ENCODE assay signal across 28 cellular contexts in the genomic region with DNA sequence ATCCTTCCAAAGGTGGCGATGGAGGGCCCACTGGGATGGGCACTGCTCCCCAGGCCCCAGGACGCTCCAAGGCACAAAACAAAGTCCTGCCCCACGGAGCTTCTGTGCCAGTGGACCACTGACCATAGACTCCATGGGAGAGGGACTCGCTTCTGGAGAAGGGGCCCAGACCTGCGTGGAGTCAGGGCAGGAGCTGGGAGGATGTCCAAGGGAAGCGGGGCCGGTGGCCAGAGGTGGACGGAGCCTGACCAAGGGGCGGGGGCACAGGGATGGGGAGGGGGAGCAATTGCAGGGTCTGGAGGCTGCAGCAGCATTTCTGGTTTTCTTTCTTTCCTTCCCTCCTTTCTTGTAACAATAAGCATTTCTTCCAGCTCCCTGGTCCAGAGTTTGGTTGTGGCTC. TPM values are rescaled to one million over a fixed set of nuclear protein-coding genes. Genes with fewer than 3 reads are reported as not detected.
"Had no signal": no experiment of that assay in that cellular context is flagged by ENCODE, and none has a peak within 500 bp of the region (broad histone marks: within the 10 kb centered on the region; RNA-seq: fewer than 3 reads in every experiment).

No MANE protein-coding gene starts in this region.

- H3K27ac ChIP-seq: brain microvascular endothelial cell, epithelial cell of prostate, esophagus squamous epithelium, gastroesophageal sphincter had no signal

- H3K4me3 ChIP-seq: esophagus squamous epithelium, gastroesophageal sphincter had no signal

- DNase-seq: activated CD4-positive, alpha-beta T cell treated with anti-CD3 and anti-CD28 coated beads for 4 hours; activated CD4-positive, alpha-beta T cell treated with anti-CD3 and anti-CD28 coated beads, Interleukin-2, amount 50 U/mL, for 1 hour; activated CD4-positive, alpha-beta T cell treated with anti-CD3 and anti-CD28 coated beads, Interleukin-2, amount 50 U/mL, for 48 hours; activated CD4-positive, CD25-positive, alpha-beta regulatory T cell; activated CD4-positive, CD25-positive, alpha-beta regulatory T cell treated with anti-CD3 and anti-CD28 coated beads, Interleukin-2, amount 50 U/mL, for 72 hours; activated CD8-positive, alpha-beta memory T cell treated with anti-CD3 and anti-CD28 coated beads for 24 hours; activated CD8-positive, alpha-beta T cell treated with anti-CD3 and anti-CD28 coated beads for 36 hours; activated effector memory CD4-positive, alpha-beta T cell treated with Interleukin-2 at 50 U/mL for 16 hours; activated gamma-delta T cell treated with Interleukin-2 at 50 U/mL for 16 hours; activated naive CD4-positive, alpha-beta T cell treated with anti-CD3 and anti-CD28 coated beads, Interleukin-2, amount 50 U/mL, for 16 hours; activated naive CD4-positive, alpha-beta T cell treated with Interleukin-2 at 50 U/mL for 16 hours; activated T-cell treated with anti-CD3 and anti-CD28 coated beads, Interleukin-2, amount 50 U/mL, for 4 hours; amniotic stem cell; anterior cingulate cortex; brain microvascular endothelial cell; cortex of kidney; dermis blood vessel endothelial cell; effector CD4-positive, alpha-beta T cell; effector memory CD8-positive, alpha-beta T cell; esophagus squamous epithelium; foreskin melanocyte; T-helper 2 cell had no signal

- H3K4me1 ChIP-seq: gastroesophageal sphincter had no signal

- H3K9me3 Mint-ChIP-seq: activated CD8-positive, alpha-beta T cell treated with anti-CD3 and anti-CD28 coated beads for 36 hours; activated T-cell treated with anti-CD3 and anti-CD28 coated beads, Interleukin-2, amount 50 U/mL, for 4 hours; activated T-helper 17 cell treated with anti-CD3 and anti-CD28 coated beads, Interleukin-2, amount 50 U/mL, for 72 hours; central memory CD8-positive, alpha-beta T cell; effector memory CD8-positive, alpha-beta T cell had no signal

- H3K27ac Mint-ChIP-seq: activated CD8-positive, alpha-beta T cell treated with anti-CD3 and anti-CD28 coated beads for 36 hours; activated naive CD8-positive, alpha-beta T cell; activated T-helper 17 cell treated with anti-CD3 and anti-CD28 coated beads, Interleukin-2, amount 50 U/mL, for 72 hours had no signal

- ATAC-seq: activated T-cell treated with anti-CD3 and anti-CD28 coated beads, Interleukin-2, amount 50 U/mL, for 4 hours; activated T-helper 17 cell treated with anti-CD3 and anti-CD28 coated beads, Interleukin-2, amount 50 U/mL, for 72 hours; effector memory CD8-positive, alpha-beta T cell; gastroesophageal sphincter had no signal

- H3K27me3 Mint-ChIP-seq: activated CD8-positive, alpha-beta T cell treated with anti-CD3 and anti-CD28 coated beads for 36 hours; activated naive CD8-positive, alpha-beta T cell had no signal

- H3K36me3 Mint-ChIP-seq: activated naive CD8-positive, alpha-beta T cell had no signal

- H3K9me3 ChIP-seq: esophagus squamous epithelium, gastroesophageal sphincter had no signal

- H3K4me1 Mint-ChIP-seq: activated T-helper 17 cell treated with anti-CD3 and anti-CD28 coated beads, Interleukin-2, amount 50 U/mL, for 72 hours; central memory CD8-positive, alpha-beta T cell had no signal

- H3K27me3 ChIP-seq: gastroesophageal sphincter had no signal

- H3K36me3 ChIP-seq: brain microvascular endothelial cell, esophagus squamous epithelium, gastroesophageal sphincter had no signal

- H3K4me3 Mint-ChIP-seq: activated CD8-positive, alpha-beta T cell treated with anti-CD3 and anti-CD28 coated beads for 36 hours; activated naive CD8-positive, alpha-beta T cell; activated T-cell treated with anti-CD3 and anti-CD28 coated beads, Interleukin-2, amount 50 U/mL, for 4 hours; activated T-helper 17 cell treated with anti-CD3 and anti-CD28 coated beads, Interleukin-2, amount 50 U/mL, for 72 hours; central memory CD8-positive, alpha-beta T cell; effector memory CD8-positive, alpha-beta T cell had no signal

RNA-seq across cellular contexts. Expression of gene KCNJ12, which starts 14.1 kb away (rescaled TPM):
- total RNA-seq: activated CD8-positive, alpha-beta T cell treated with anti-CD3 and anti-CD28 coated beads for 36 hours; T-helper 1 cell treated with Interleukin-12 subunit alpha and Interleukin-12 subunit beta and Interleukin-4 antibody, amounts not matched to agents 30 ng/mL and 1 ng/mL, for 36 hours had no signal
